Comparison of ENCODE assay signal across 36 cellular contexts in genomic region chr9:126208359-126208758, GRCh38.
"Had no signal": no experiment of that assay in that cellular context is flagged by ENCODE, and none has a peak within 500 bp of the region (broad histone marks: within the 10 kb centered on the region; RNA-seq: fewer than 3 reads in every experiment).

No MANE protein-coding gene starts in this region.

- H3K36me3 ChIP-seq: adrenal gland, brain microvascular endothelial cell, cardiac muscle cell, WERI-Rb-1 had no signal

- H3K4me1 ChIP-seq: adrenal gland, body of pancreas had no signal

- H3K27ac ChIP-seq: adrenal gland, body of pancreas, brain microvascular endothelial cell, cardiac muscle cell, WERI-Rb-1 had no signal

- ATAC-seq: activated CD4-positive, alpha-beta T cell treated with anti-CD3 and anti-CD28 coated beads for 36 hours; activated CD4-positive, CD25-positive, alpha-beta regulatory T cell treated with anti-CD3 and anti-CD28 coated beads, Interleukin-2, amount 50 U/mL, for 24 hours; activated CD8-positive, alpha-beta memory T cell treated with anti-CD3 and anti-CD28 coated beads, Interleukin-2, amount 10 ng/mL, durations not matched to agents 7 days and 5 days; activated CD8-positive, alpha-beta T cell treated with anti-CD3 and anti-CD28 coated beads, Interleukin-2, amount 10 ng/mL, durations not matched to agents 7 days and 5 days; activated naive CD4-positive, alpha-beta T cell treated with anti-CD3 and anti-CD28 coated beads, Interleukin-2, amount 50 U/mL, for 72 hours; activated T-cell treated with anti-CD3 and anti-CD28 coated beads, Interleukin-2, amount 50 U/mL, for 4 hours; activated T-cell treated with anti-CD3 and anti-CD28 coated beads, Interleukin-2, amount 50 U/mL, for 72 hours; activated T-helper 17 cell treated with anti-CD3 and anti-CD28 coated beads, Interleukin-2, amount 50 U/mL, for 72 hours; body of pancreas; WTC11 had no signal

- H3K27me3 ChIP-seq: body of pancreas, cardiac muscle cell had no signal

- DNase-seq: activated CD4-positive, alpha-beta memory T cell treated with anti-CD3 and anti-CD28 coated beads, Interleukin-2, amount 10 ng/mL, durations not matched to agents 7 days and 5 days; activated CD4-positive, alpha-beta T cell treated with anti-CD3 and anti-CD28 coated beads for 1 hour; activated CD4-positive, alpha-beta T cell treated with anti-CD3 and anti-CD28 coated beads for 36 hours; activated CD4-positive, alpha-beta T cell treated with anti-CD3 and anti-CD28 coated beads for 48 hours; activated CD4-positive, alpha-beta T cell treated with anti-CD3 and anti-CD28 coated beads, Interleukin-2, amount 10 ng/mL, durations not matched to agents 7 days and 5 days; activated CD4-positive, alpha-beta T cell treated with anti-CD3 and anti-CD28 coated beads, Interleukin-2, amount 50 U/mL, for 48 hours; activated CD4-positive, CD25-positive, alpha-beta regulatory T cell; activated CD8-positive, alpha-beta memory T cell treated with anti-CD3 and anti-CD28 coated beads for 24 hours; activated CD8-positive, alpha-beta memory T cell treated with anti-CD3 and anti-CD28 coated beads, Interleukin-2, amount 10 ng/mL, durations not matched to agents 7 days and 5 days; activated CD8-positive, alpha-beta T cell treated with anti-CD3 and anti-CD28 coated beads, Interleukin-2, amount 10 ng/mL, durations not matched to agents 7 days and 5 days; activated effector memory CD4-positive, alpha-beta T cell treated with anti-CD3 and anti-CD28 coated beads, Interleukin-2, amount 50 U/mL, for 16 hours; activated gamma-delta T cell treated with Interleukin-2 at 50 U/mL for 16 hours; activated naive CD4-positive, alpha-beta T cell; activated naive CD4-positive, alpha-beta T cell treated with anti-CD3 and anti-CD28 coated beads for 36 hours; activated naive CD4-positive, alpha-beta T cell treated with anti-CD3 and anti-CD28 coated beads, Interleukin-2, amount 50 U/mL, for 16 hours; activated naive CD8-positive, alpha-beta T cell treated with anti-CD3 and anti-CD28 coated beads for 36 hours; activated T-cell treated with anti-CD3 and anti-CD28 coated beads for 4 hours; activated T-cell treated with anti-CD3 and anti-CD28 coated beads, Interleukin-2, amount 50 U/mL, for 1 hour; activated T-cell treated with anti-CD3 and anti-CD28 coated beads, Interleukin-2, amount 50 U/mL, for 4 hours; activated T-cell treated with anti-CD3 and anti-CD28 coated beads, Interleukin-2, amount 50 U/mL, for 72 hours; adrenal gland; amniotic stem cell; aorta; body of pancreas; brain microvascular endothelial cell; caudate nucleus; cerebellar nuclear complex; T-helper 1 cell; T-helper 2 cell; T-helper 9 cell; WERI-Rb-1 had no signal

- H3K4me3 ChIP-seq: adrenal gland, body of pancreas, cardiac muscle cell had no signal
